14 cellular contexts compared by ENCODE assay signal in the genomic region with DNA sequence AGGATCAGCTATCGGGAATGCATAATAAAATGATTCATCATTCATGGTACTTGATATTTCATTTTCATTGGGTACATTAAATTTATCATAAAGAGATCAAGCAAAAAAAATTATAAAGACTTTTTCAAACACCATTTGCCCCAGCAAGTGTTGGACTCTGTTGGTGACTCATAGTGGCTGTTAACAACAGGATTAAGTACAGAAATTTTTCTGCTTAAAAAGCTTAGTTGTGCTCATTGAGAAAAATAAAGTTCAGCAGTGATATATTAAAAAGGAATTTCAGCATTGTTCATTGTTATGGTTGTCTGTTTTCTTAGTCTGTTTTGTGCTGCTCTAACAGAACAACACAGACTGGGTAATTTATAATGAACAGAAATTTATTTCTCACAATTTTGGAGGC.
"Had no signal": no experiment of that assay in that cellular context is flagged by ENCODE, and none has a peak within 500 bp of the region (broad histone marks: within the 10 kb centered on the region; RNA-seq: fewer than 3 reads in every experiment).

No MANE protein-coding gene starts in this region.

- H3K27ac ChIP-seq: adrenal gland, coronary artery, left ventricle myocardium inferior, neural progenitor cell, thyroid gland had no signal

- DNase-seq: activated CD4-positive, alpha-beta T cell treated with anti-CD3 and anti-CD28 coated beads, Interleukin-2, amount 10 ng/mL, durations not matched to agents 24 days and 14 days; activated CD8-positive, alpha-beta T cell treated with anti-CD3 and anti-CD28 coated beads for 36 hours; adrenal gland; cerebellar nuclear complex; hippocampal formation; left ventricle myocardium inferior; naive thymus-derived CD8-positive, alpha-beta T cell; retina; stimulated activated CD4-positive, alpha-beta T cell treated with anti-CD3 and anti-CD28 coated beads, Interleukin-12 subunit alpha, Interleukin-12 subunit beta, amount 100 ng/mL, for 4 hours; stimulated activated CD4-positive, alpha-beta T cell treated with anti-CD3 and anti-CD28 coated beads, Interleukin-4, amount 100 ng/mL, for 4 hours; stimulated activated naive CD8-positive, alpha-beta T cell treated with anti-CD3 and anti-CD28 coated beads, Interleukin-15, Interleukin-2, amounts not matched to agents 100 U/mL and 50 U/mL, for 24 hours; thyroid gland had no signal

- H3K4me3 ChIP-seq: adrenal gland, coronary artery, left ventricle myocardium inferior, neural progenitor cell, thyroid gland had no signal
